8 cellular contexts compared by ENCODE assay signal in the genomic region with DNA sequence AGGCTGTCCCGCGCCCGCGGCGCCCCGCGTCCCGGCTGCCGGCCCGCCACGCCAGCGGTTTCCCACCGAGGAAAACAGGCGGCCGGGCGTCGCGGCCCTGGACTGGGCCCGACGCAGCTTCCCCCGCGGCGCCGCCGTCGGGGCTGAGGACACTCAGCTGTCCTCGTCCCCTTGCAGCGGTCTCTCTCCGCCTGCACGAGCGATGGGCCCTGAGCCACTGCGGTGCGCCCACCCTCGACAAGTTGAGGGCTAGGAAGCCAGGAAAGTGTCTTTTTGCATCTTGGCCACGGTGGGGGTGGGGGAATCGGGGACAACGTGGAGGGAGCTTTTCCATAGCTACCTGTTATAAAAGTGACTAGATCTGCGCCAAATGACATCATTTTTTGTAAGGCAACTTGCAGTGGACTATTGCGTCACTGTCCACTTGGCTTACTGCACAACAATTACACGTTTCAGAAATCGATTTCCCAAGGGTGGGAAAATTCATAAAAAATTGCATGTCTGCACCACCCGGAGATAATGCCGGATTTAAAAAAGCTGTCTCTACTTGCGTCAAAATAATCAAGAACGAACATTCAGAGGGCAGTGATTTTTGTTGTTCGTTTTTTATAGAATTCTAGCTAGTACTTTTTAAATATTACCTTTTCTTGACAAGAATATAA. TPM values are rescaled to one million over a fixed set of nuclear protein-coding genes. Genes with fewer than 3 reads are reported as not detected.
DNase-seq lines count a peak whose midpoint lies in the region; ATAC-seq and TF ChIP-seq lines count a peak whose summit lies in the region.

No MANE protein-coding gene starts in this region.

- H3K9me3 Mint-ChIP-seq in activated B cell treated with CpG ODN at 0.5 μM for 24 hours, result no peaks in the 10 kb centered on the region
- H3K9me3 Mint-ChIP-seq in osteocyte (ENCODE audit: unreplicated experiment), result no peaks in the 10 kb centered on the region

- intact Hi-C loops in activated B cell treated with CpG ODN at 0.5 μM for 24 hours (cut with micrococcal nuclease), result loop anchor here (1.0 to 10.0 kb wide), 6 partner anchors 28 to 361 kb away; a partner anchor contains a TSS

- POLR2A ChIA-PET in activated B cell treated with CpG ODN at 0.5 μM for 24 hours (lab: Charles Lee), result interaction anchor here (0.6 to 4.5 kb wide), 14 partner anchors 10 to 253 kb away, joined by 3 to 113 read pairs (median 4); a partner anchor contains a TSS

- H3K27ac Mint-ChIP-seq in activated B cell treated with CpG ODN at 0.5 μM for 24 hours (peak overlapping the region; percentile 86), osteocyte (ENCODE audit: unreplicated experiment) (peak overlapping the region; percentile 96)

- TF ChIP-seq CTCF in activated B cell treated with CpG ODN at 0.5 μM for 24 hours (IDR thresholded peaks at IDR 0.05) (no peak), osteocyte (IDR thresholded peaks at IDR 0.05) (no peak)

- H3K36me3 Mint-ChIP-seq in activated B cell treated with CpG ODN at 0.5 μM for 24 hours (ENCODE audit: low read depth) (peaks cover 1% of the 10 kb centered on the region), osteocyte (ENCODE audit: unreplicated experiment) (peaks cover 8% of the 10 kb centered on the region)

- DNase-seq in NCI-H2029 (lab: John Stamatoyannopoulos, UW), result peak; percentile 7
- DNase-seq in NCI-H2029 treated with DMSO at 0.1 percent for 48 hours (lab: John Stamatoyannopoulos, UW), result no peak
- DNase-seq in KG1 (lab: John Stamatoyannopoulos, UW), result peak; percentile 6
- no peak for DNase-seq in activated B cell treated with CpG ODN at 0.5 μM for 24 hours
- DNase-seq in fibroblast of the conjunctiva (ENCODE audit: low read depth), result peak; percentile 75
- no peak for DNase-seq in osteocyte (ENCODE audit: extremely low spot score, unreplicated experiment)
- DNase-seq in activated effector memory CD4-positive, alpha-beta T cell treated with anti-CD3 and anti-CD28 coated beads, Interleukin-2, amount 50 U/mL, for 16 hours, result no peak

- CTCF ChIA-PET in activated B cell treated with CpG ODN at 0.5 μM for 24 hours (lab: Charles Lee), result interaction anchor here (1.4 to 3.5 kb wide), 3 partner anchors 25 to 118 kb away, joined by 4 to 22 read pairs (median 7); a partner anchor contains a TSS

- H3K4me3 Mint-ChIP-seq in activated B cell treated with CpG ODN at 0.5 μM for 24 hours, result peak overlapping the region; percentile 84
- peak overlapping the region; percentile 81 for H3K4me3 Mint-ChIP-seq in osteocyte (ENCODE audit: unreplicated experiment)

- H3K27me3 Mint-ChIP-seq in activated B cell treated with CpG ODN at 0.5 μM for 24 hours, result no peaks in the 10 kb centered on the region
- no peaks in the 10 kb centered on the region for H3K27me3 Mint-ChIP-seq in osteocyte (ENCODE audit: unreplicated experiment)

- ATAC-seq in GM21619 (IDR thresholded peaks at IDR 0.05; ENCODE audit: unreplicated experiment) (peak; percentile 27), activated B cell treated with CpG ODN at 0.5 μM for 24 hours (ENCODE audit: low read depth) (peak; percentile 15)

- peaks cover 16% of the 10 kb centered on the region for H3K4me1 Mint-ChIP-seq in activated B cell treated with CpG ODN at 0.5 μM for 24 hours
- H3K4me1 Mint-ChIP-seq in osteocyte (ENCODE audit: unreplicated experiment), result peaks cover 30% of the 10 kb centered on the region

RNA-seq across cellular contexts. Expression of a gene that starts 1.1 kb away (rescaled TPM):
- total RNA-seq in activated B cell treated with CpG ODN at 0.5 μM for 24 hours (7.3 and 8.1 TPM in 2 replicates), osteocyte (15.8 and 16.3 TPM in 2 replicates)

RNA-seq across cellular contexts. Expression of a gene that starts 28.9 kb away (rescaled TPM):
- total RNA-seq in activated B cell treated with CpG ODN at 0.5 μM for 24 hours (281 and 314 TPM in 2 replicates), osteocyte (360 and 369 TPM in 2 replicates)

Comparison
In these comparisons a context has a peak if more than half of its experiments do, and no peak if none do; other contexts are left out.
1. DNase-seq: peak in NCI-H2029 (single experiment), KG1 (single experiment) and fibroblast of the conjunctiva (single experiment); none in NCI-H2029 treated with DMSO at 0.1 percent for 48 hours (single experiment), activated B cell treated with CpG ODN at 0.5 μM for 24 hours (single experiment), osteocyte (single experiment) and activated effector memory CD4-positive, alpha-beta T cell treated with anti-CD3 and anti-CD28 coated beads, Interleukin-2, amount 50 U/mL, for 16 hours (single experiment).